ENCODE assay signal across 2 cellular contexts in the genomic region with DNA sequence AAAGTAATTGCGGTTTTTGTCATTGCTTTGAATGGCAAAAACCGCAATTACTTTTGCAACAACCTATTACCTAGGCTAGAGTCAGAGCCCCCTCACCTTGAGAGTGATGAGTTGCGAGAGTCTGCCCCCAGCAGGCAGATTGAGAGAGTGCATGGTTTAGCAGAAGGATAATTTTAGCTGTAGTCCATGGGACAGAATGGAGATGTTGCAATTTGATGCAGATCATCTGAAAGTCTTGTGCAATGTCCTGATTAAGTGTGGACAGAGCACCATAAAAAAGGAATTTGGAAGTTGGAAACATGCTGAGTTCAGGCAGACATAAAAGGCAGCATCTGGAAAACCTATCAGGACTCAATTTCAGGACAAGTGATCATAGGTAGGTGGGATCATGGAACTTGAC.
TF ChIP-seq lines count a peak whose summit lies in the region.

No MANE protein-coding gene starts in this region.

TF ChIP-seq in GM12878, 131 proteins besides CTCF, POLR2A, EP300 and RAD21 (continued from another document and continues in another):
- TF ChIP-seq, protein P1, sequence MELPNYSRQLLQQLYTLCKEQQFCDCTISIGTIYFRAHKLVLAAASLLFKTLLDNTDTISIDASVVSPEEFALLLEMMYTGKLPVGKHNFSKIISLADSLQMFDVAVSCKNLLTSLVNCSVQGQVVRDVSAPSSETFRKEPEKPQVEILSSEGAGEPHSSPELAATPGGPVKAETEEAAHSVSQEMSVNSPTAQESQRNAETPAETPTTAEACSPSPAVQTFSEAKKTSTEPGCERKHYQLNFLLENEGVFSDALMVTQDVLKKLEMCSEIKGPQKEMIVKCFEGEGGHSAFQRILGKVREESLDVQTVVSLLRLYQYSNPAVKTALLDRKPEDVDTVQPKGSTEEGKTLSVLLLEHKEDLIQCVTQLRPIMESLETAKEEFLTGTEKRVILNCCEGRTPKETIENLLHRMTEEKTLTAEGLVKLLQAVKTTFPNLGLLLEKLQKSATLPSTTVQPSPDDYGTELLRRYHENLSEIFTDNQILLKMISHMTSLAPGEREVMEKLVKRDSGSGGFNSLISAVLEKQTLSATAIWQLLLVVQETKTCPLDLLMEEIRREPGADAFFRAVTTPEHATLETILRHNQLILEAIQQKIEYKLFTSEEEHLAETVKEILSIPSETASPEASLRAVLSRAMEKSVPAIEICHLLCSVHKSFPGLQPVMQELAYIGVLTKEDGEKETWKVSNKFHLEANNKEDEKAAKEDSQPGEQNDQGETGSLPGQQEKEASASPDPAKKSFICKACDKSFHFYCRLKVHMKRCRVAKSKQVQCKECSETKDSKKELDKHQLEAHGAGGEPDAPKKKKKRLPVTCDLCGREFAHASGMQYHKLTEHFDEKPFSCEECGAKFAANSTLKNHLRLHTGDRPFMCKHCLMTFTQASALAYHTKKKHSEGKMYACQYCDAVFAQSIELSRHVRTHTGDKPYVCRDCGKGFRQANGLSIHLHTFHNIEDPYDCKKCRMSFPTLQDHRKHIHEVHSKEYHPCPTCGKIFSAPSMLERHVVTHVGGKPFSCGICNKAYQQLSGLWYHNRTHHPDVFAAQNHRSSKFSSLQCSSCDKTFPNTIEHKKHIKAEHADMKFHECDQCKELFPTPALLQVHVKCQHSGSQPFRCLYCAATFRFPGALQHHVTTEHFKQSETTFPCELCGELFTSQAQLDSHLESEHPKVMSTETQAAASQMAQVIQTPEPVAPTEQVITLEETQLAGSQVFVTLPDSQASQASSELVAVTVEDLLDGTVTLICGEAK (IDR thresholded peaks at IDR 0.05; ENCODE audit: borderline replicate concordance): peak; percentile 30; the same call in 1 of the 2 replicates
- TF ChIP-seq EZH2 (IDR thresholded peaks at IDR 0.05; ENCODE audit: borderline replicate concordance, control insufficient read depth, low read depth, low read length) (no peak), SIN3A (IDR thresholded peaks at IDR 0.05; ENCODE audit: low read depth, low read length) (no peak), NR2F1 (conservative IDR thresholded peaks at IDR 0.05) (no peak), RFX5 (IDR thresholded peaks at IDR 0.05; ENCODE audit: low read depth, low read length) (no peak), YY1 (IDR thresholded peaks at IDR 0.05; ENCODE audit: low read depth, low read length) (peak; percentile 47; the same call in 1 of the 2 replicates), SMARCA5 (IDR thresholded peaks at IDR 0.05) (peak; percentile 51; the same call in 1 of the 2 replicates), SP1 (IDR thresholded peaks at IDR 0.05; ENCODE audit: low read depth, low read length) (no peak), POU2F2 (IDR thresholded peaks at IDR 0.05; ENCODE audit: borderline replicate concordance, low read depth, low read length) (peak; percentile 28; the same call in 1 of the 3 replicates), POLR2AphosphoS2 (IDR thresholded peaks at IDR 0.05; ENCODE audit: low read depth, low read length) (no peak), SMC3 (IDR thresholded peaks at IDR 0.05; ENCODE audit: borderline replicate concordance, low read length) (peak; percentile 79; the same call in 1 of the 2 replicates), NFIC (IDR thresholded peaks at IDR 0.05; ENCODE audit: low read depth, low read length) (no peak), SMAD1 (IDR thresholded peaks at IDR 0.05; ENCODE audit: low read depth, partially characterized antibody) (no peak), RELA (IDR thresholded peaks at IDR 0.05; ENCODE audit: borderline replicate concordance, partially characterized antibody) (no peak), ZNF274 (IDR thresholded peaks at IDR 0.05; ENCODE audit: insufficient read depth, insufficient read length) (no peak), FOXK2 (IDR thresholded peaks at IDR 0.05) (no peak), LARP7 (IDR thresholded peaks at IDR 0.05) (no peak), ATF7 (IDR thresholded peaks at IDR 0.05; ENCODE audit: low read depth) (0 out of 2 replicates have a peak, but pooled peaks have one; percentile 9), SPI1 (IDR thresholded peaks at IDR 0.05; ENCODE audit: borderline replicate concordance, insufficient read depth, low read depth, low read length) (no peak)
- TF ChIP-seq, protein P2, sequence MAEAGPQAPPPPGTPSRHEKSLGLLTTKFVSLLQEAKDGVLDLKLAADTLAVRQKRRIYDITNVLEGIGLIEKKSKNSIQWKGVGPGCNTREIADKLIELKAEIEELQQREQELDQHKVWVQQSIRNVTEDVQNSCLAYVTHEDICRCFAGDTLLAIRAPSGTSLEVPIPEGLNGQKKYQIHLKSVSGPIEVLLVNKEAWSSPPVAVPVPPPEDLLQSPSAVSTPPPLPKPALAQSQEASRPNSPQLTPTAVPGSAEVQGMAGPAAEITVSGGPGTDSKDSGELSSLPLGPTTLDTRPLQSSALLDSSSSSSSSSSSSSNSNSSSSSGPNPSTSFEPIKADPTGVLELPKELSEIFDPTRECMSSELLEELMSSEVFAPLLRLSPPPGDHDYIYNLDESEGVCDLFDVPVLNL (IDR thresholded peaks at IDR 0.05; ENCODE audit: low read depth, low read length): no peak
- TF ChIP-seq, protein P3, sequence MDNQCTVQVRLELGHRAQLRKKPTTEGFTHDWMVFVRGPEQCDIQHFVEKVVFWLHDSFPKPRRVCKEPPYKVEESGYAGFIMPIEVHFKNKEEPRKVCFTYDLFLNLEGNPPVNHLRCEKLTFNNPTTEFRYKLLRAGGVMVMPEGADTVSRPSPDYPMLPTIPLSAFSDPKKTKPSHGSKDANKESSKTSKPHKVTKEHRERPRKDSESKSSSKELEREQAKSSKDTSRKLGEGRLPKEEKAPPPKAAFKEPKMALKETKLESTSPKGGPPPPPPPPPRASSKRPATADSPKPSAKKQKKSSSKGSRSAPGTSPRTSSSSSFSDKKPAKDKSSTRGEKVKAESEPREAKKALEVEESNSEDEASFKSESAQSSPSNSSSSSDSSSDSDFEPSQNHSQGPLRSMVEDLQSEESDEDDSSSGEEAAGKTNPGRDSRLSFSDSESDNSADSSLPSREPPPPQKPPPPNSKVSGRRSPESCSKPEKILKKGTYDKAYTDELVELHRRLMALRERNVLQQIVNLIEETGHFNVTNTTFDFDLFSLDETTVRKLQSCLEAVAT (IDR thresholded peaks at IDR 0.05): peak; percentile 33; the same call in 1 of the 2 replicates
- TF ChIP-seq, protein P4, sequence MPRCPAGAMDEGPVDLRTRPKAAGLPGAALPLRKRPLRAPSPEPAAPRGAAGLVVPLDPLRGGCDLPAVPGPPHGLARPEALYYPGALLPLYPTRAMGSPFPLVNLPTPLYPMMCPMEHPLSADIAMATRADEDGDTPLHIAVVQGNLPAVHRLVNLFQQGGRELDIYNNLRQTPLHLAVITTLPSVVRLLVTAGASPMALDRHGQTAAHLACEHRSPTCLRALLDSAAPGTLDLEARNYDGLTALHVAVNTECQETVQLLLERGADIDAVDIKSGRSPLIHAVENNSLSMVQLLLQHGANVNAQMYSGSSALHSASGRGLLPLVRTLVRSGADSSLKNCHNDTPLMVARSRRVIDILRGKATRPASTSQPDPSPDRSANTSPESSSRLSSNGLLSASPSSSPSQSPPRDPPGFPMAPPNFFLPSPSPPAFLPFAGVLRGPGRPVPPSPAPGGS (IDR thresholded peaks at IDR 0.05; ENCODE audit: borderline replicate concordance, insufficient read depth, low read depth, low read length, poor library complexity, severe bottlenecking): no peak

TF ChIP-seq in liver, 16 proteins besides CTCF, POLR2A, EP300 and RAD21 (continued from another document):
- no peak for TF ChIP-seq RXRA (IDR thresholded peaks at IDR 0.05)
- no peak for TF ChIP-seq JUND (IDR thresholded peaks at IDR 0.05)
- TF ChIP-seq NR2F2 (IDR thresholded peaks at IDR 0.05): no peak
- no peak for TF ChIP-seq HNF4G (IDR thresholded peaks at IDR 0.05)
- TF ChIP-seq EGR1 (IDR thresholded peaks at IDR 0.05; ENCODE audit: low read depth in 2 of 2): no peak
- no peak for TF ChIP-seq SP1 (IDR thresholded peaks at IDR 0.05)
- TF ChIP-seq, protein P5, sequence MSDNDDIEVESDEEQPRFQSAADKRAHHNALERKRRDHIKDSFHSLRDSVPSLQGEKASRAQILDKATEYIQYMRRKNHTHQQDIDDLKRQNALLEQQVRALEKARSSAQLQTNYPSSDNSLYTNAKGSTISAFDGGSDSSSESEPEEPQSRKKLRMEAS (IDR thresholded peaks at IDR 0.05): no peak
- TF ChIP-seq HNF4A (conservative IDR thresholded peaks at IDR 0.05): no peak
- TF ChIP-seq YY1 (IDR thresholded peaks at IDR 0.05): no peak
